ENCODE assay signal across 7 cellular contexts in the genomic region with DNA sequence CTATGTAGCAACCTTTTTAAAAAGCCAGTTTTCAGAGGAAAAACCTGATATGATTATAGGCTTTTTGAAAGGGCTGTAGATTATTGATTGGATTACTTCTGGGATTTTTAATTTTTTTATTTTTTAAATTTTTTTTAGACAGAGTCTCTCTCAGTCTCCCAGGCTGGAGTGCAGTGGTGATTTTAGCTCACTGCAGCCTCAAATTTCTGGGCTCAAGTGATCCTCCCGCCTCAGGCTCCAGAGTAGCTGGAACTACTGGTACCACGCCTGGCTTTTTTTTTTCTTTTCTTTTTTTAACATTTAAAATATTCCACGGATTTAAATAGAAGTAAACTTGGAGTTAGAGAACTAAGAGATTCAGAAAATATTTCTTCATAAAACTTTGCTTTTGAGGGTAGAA. TPM values are rescaled to one million over a fixed set of nuclear protein-coding genes. Genes with fewer than 3 reads are reported as not detected.
DNase-seq lines count a peak whose midpoint lies in the region; ATAC-seq, FAIRE-seq and TF ChIP-seq lines count a peak whose summit lies in the region.

No MANE protein-coding gene starts in this region.

- WGBS in H1 (ENCODE audit: extremely low coverage in 1 of 2, insufficient coverage in 1 of 2, insufficient read length in 1 of 2, insufficient replicate concordance in 2 of 2, low coverage in 1 of 2, low lambda C conversion rate in 2 of 2, missing lambda C conversion rate in 1 of 2), 2 experiments, result 89% methylated on average over 3 of the region's 3 CpGs; no CpG with 5 or more reads in 1 of the 2 experiments

- H2BK120ac ChIP-seq in H1 (replicated peaks; ENCODE audit: low read depth, low read length), result no peak overlapping the region

- peak overlapping the region; percentile 99 for H2AFZ ChIP-seq in PC-3 (ENCODE audit: low read length)
- H2AFZ ChIP-seq in H1 (ENCODE audit: low read length), result no peak overlapping the region

- H2BK12ac ChIP-seq in H1 (ENCODE audit: low read depth, low read length), result no peak overlapping the region

- no peak for TF ChIP-seq POLR2A in H1 (IDR thresholded peaks at IDR 0.05; ENCODE audit: control extremely low read depth in 1 of 2, low read depth in 2 of 2, low read length in 2 of 2)

- no peak overlapping the region for H3K56ac ChIP-seq in H1 (replicated peaks; ENCODE audit: insufficient read length, low read depth, low read length)

- intact Hi-C loops in PC-3 (cut with micrococcal nuclease), result no loop called here
- intact Hi-C loops in posterior cingulate gyrus (cut with DNase I), result loop anchor here (2.0 to 10.0 kb wide), 2 partner anchors 63 to 947 kb away; a partner anchor contains a TSS

- H3K79me2 ChIP-seq in PC-3 (ENCODE audit: low read length), result peaks cover 38% of the 10 kb centered on the region
- peaks cover 0 to 28% of the 10 kb centered on the region in 2 experiments; a peak in 2 of 4 replicates for H3K79me2 ChIP-seq in H1 (ENCODE audit: control insufficient read depth in 1 of 2, insufficient read depth in 2 of 2, low read length in 2 of 2)

- TF ChIP-seq EP300 in H1 (IDR thresholded peaks at IDR 0.05; ENCODE audit: borderline replicate concordance in 1 of 2, low read depth in 2 of 2, low read length in 2 of 2), result no peak

- no peak for ATAC-seq in PC-3
- no peak for ATAC-seq in GM18858 (IDR thresholded peaks at IDR 0.05; ENCODE audit: unreplicated experiment)

- H3F3A ChIP-seq in PC-3 (ENCODE audit: low read length, unreplicated experiment), result no peaks in the 10 kb centered on the region

- no peak overlapping the region for H2BK15ac ChIP-seq in H1 (ENCODE audit: low read length)

- H3K4me2 ChIP-seq in PC-3 (ENCODE audit: low read length) (peak overlapping the region; percentile 99), H1 (ENCODE audit: insufficient read depth in 1 of 2, low read depth in 2 of 2, low read length in 2 of 2) (peak overlapping the region; percentile 48 to 71; a peak in 3 of 4 replicates)

- no peak overlapping the region for H3K18ac ChIP-seq in H1 (ENCODE audit: extremely low read depth, low read length)

- peaks cover 6% of the 10 kb centered on the region for H3K79me1 ChIP-seq in H1 (ENCODE audit: low read depth, low read length)

- no peak for FAIRE-seq in H1 (lab: Jason Lieb, UNC)

- H3K9me3 ChIP-seq in PC-3 (ENCODE audit: low read length), result no peaks in the 10 kb centered on the region
- no peaks in the 10 kb centered on the region for H3K9me3 ChIP-seq in H1 (ENCODE audit: insufficient read depth in 2 of 2, low read depth in 1 of 2, low read length in 1 of 2)

- TF ChIP-seq RAD21 in H1 (IDR thresholded peaks at IDR 0.05 in 1 of 2, conservative IDR thresholded peaks at IDR 0.05 in 1 of 2; ENCODE audit: low read depth in 2 of 2, low read length in 2 of 2), result no peak

- POLR2A ChIA-PET in PC-3 (lab: Charles Lee; ENCODE audit: unreplicated experiment), result no interaction called here
- POLR2A ChIA-PET in H1 (lab: Charles Lee; ENCODE audit: partially characterized antibody), result interaction anchor here (0.6 to 2.3 kb wide), 4 partner anchors 9 to 1139 kb away, joined by 3 to 11 read pairs (median 4); no protein-coding TSS in a partner anchor

- no peaks in the 10 kb centered on the region for H3K9me2 ChIP-seq in PC-3 (replicated peaks; ENCODE audit: low read length)

- H3K9ac ChIP-seq in PC-3 (ENCODE audit: low read length) (peak overlapping the region; percentile 97), H1 (replicated peaks in 1 of 4; ENCODE audit: extremely low read depth in 1 of 4, low read depth in 3 of 4, low read length in 3 of 4) (no peak overlapping the region; a peak in 1 of 7 replicates)

- H3K23ac ChIP-seq in H1 (ENCODE audit: insufficient read length), result no peak overlapping the region

- H4K5ac ChIP-seq in H1 (ENCODE audit: insufficient read length, low read depth, low read length), result no peak overlapping the region

- H3K4me1 ChIP-seq in PC-3 (ENCODE audit: insufficient read depth, low read length) (peaks cover 6% of the 10 kb centered on the region), H1 (replicated peaks in 1 of 4; ENCODE audit: control insufficient read depth in 3 of 4, insufficient read depth in 4 of 4, low read length in 3 of 4) (no peaks in the 10 kb centered on the region)

- H3K27ac ChIP-seq in PC-3 (ENCODE audit: low read length), result no peak overlapping the region
- H3K27ac ChIP-seq in H1 (ENCODE audit: low read depth, low read length), result no peak overlapping the region

- H4K8ac ChIP-seq in H1 (ENCODE audit: extremely low read depth, insufficient read depth, low read length), result no peak overlapping the region

- no peaks in the 10 kb centered on the region for H4K20me1 ChIP-seq in PC-3 (ENCODE audit: low read length)
- peaks cover 0 to 2% of the 10 kb centered on the region in 2 experiments for H4K20me1 ChIP-seq in H1 (replicated peaks in 1 of 2; ENCODE audit: control insufficient read depth in 1 of 2, insufficient read depth in 2 of 2, low read length in 2 of 2)

- TF ChIP-seq CTCF in GM12875 (IDR thresholded peaks at IDR 0.05; ENCODE audit: borderline replicate concordance, insufficient read depth, low read depth, low read length), result no peak
- no peak for TF ChIP-seq CTCF in PC-3 (conservative IDR thresholded peaks at IDR 0.05; ENCODE audit: low read depth, low read length)
- TF ChIP-seq CTCF in H1 (IDR thresholded peaks at IDR 0.05; ENCODE audit: control extremely low read depth in 1 of 3, insufficient read depth in 1 of 3, low read depth in 1 of 3, low read length in 3 of 3), result no peak
- TF ChIP-seq CTCF in retinal pigment epithelial cell (conservative IDR thresholded peaks at IDR 0.05; ENCODE audit: low read depth, low read length), result no peak

- DNase-seq in PC-3 (peak; percentile 19), H1 (ENCODE audit: low read depth in 1 of 2, low spot score in 2 of 2) (no peak), retinal pigment epithelial cell (ENCODE audit: low read depth) (no peak), NCI-H69 (lab: John Stamatoyannopoulos, UW) (no peak), posterior cingulate gyrus (no peak)

- H2AK5ac ChIP-seq in H1 (ENCODE audit: low read depth, low read length), result no peak overlapping the region

- peaks cover 20% of the 10 kb centered on the region for H3K36me3 ChIP-seq in PC-3 (ENCODE audit: low read depth, low read length)
- H3K36me3 ChIP-seq in H1 (ENCODE audit: control insufficient read depth in 2 of 4, insufficient read depth in 4 of 4, low read length in 3 of 4), result peaks cover 2 to 41% (median 19%) of the 10 kb centered on the region in 4 experiments; a peak in 6 of 8 replicates

- no TSS peak for BruUV-seq in PC-3 (replicated peaks; lab: Mats Ljungman, UMichigan)

- no peaks in the 10 kb centered on the region for H3K27me3 ChIP-seq in PC-3 (ENCODE audit: low read length)
- no peaks in the 10 kb centered on the region for H3K27me3 ChIP-seq in H1 (replicated peaks in 1 of 4; ENCODE audit: control insufficient read depth in 3 of 4, extremely low read depth in 1 of 4, insufficient read depth in 3 of 4, low read length in 3 of 4)

- no peak overlapping the region for H4K91ac ChIP-seq in H1 (replicated peaks; ENCODE audit: insufficient read length, low read length)

- H2BK5ac ChIP-seq in H1 (ENCODE audit: low read depth, low read length), result no peak overlapping the region

- H3K14ac ChIP-seq in H1 (ENCODE audit: insufficient read length), result no peak overlapping the region

- H3K4ac ChIP-seq in H1 (replicated peaks; ENCODE audit: insufficient read length, low read depth, low read length), result no peak overlapping the region

- H3K4me3 ChIP-seq in GM12875 (ENCODE audit: low read depth, low read length) (peak overlapping the region; percentile 81), PC-3 (ENCODE audit: low read length) (peak overlapping the region; percentile 94), H1 (ENCODE audit: extremely low read depth in 1 of 4, insufficient read depth in 2 of 4, low read depth in 3 of 4, low read length in 4 of 4) (peak overlapping the region; percentile 93 to 97 (median 95); a peak in 7 of 8 replicates), retinal pigment epithelial cell (ENCODE audit: low read length) (peak overlapping the region; percentile 91)

- CTCF ChIA-PET in PC-3 (lab: Charles Lee), result no interaction called here
- CTCF ChIA-PET in H1 (lab: Charles Lee; ENCODE audit: partially characterized antibody), result interaction anchor here (1.0 to 1.3 kb wide), 3 partner anchors 11 to 31 kb away, joined by 3 to 4 read pairs (median 3); no protein-coding TSS in a partner anchor

- H2BK20ac ChIP-seq in H1 (ENCODE audit: low read length), result no peak overlapping the region

- H3K23me2 ChIP-seq in H1 (ENCODE audit: low read depth, low read length), result 0 out of 2 replicates have a peak, but pooled peaks cover 3% of the 10 kb centered on the region

TF ChIP-seq in H1, 55 proteins besides CTCF, POLR2A, EP300 and RAD21:
- TF ChIP-seq, protein P1, sequence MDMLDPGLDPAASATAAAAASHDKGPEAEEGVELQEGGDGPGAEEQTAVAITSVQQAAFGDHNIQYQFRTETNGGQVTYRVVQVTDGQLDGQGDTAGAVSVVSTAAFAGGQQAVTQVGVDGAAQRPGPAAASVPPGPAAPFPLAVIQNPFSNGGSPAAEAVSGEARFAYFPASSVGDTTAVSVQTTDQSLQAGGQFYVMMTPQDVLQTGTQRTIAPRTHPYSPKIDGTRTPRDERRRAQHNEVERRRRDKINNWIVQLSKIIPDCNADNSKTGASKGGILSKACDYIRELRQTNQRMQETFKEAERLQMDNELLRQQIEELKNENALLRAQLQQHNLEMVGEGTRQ (IDR thresholded peaks at IDR 0.05; ENCODE audit: low read length), result no peak
- TF ChIP-seq JUN (IDR thresholded peaks at IDR 0.05; ENCODE audit: low read depth, low read length) (no peak), RXRA (IDR thresholded peaks at IDR 0.05; ENCODE audit: insufficient read depth, low read depth, low read length) (no peak), HDAC6 (IDR thresholded peaks at IDR 0.05; ENCODE audit: low read depth, low read length) (no peak), ZNF274 (IDR thresholded peaks at IDR 0.05; ENCODE audit: borderline replicate concordance, extremely low read depth, low read length) (no peak)

RNA-seq across cellular contexts. Expression of a gene that starts 1.2 kb away (rescaled TPM):
- 81.1 and 85.9 TPM in 2 replicates for total RNA-seq in PC-3 (2014; rRNA removed)
- total RNA-seq in H1 (2021; fragmentation: NEBNext Ultra II Directional; extraction: Animal tissue kit (Norgen Biotek cat#: 25700)), result 71.5 and 75.2 TPM in 2 replicates
- polyA plus RNA-seq in H1 (2011; rRNA removed), result 10.2 and 18.1 TPM in 2 replicates
- 26.7 TPM for polyA plus RNA-seq in H1 (2011; cell fraction: cytosol; rRNA removed)
- 11.4 TPM for polyA plus RNA-seq in H1 (2011; cell fraction: nucleus; rRNA removed)
- 26.7 to 57.4 TPM (median 33.7 TPM) in 4 replicates for polyA plus RNA-seq in H1 (2012, experiment 1 of 2)
- 16.7 TPM for polyA plus RNA-seq in H1 (2012, experiment 2 of 2)
- 32.6 TPM for polyA plus RNA-seq in H1 (2013, experiment 1 of 2)
- 32.4 TPM for polyA plus RNA-seq in H1 (2013, experiment 2 of 2)
- 20.7 and 22.7 TPM in 2 replicates for polyA minus RNA-seq in H1 (2011; rRNA and poly(A)+ RNA removed)
- 22.7 TPM for polyA minus RNA-seq in H1 (2011; cell fraction: cytosol; rRNA and poly(A)+ RNA removed)
- polyA minus RNA-seq in H1 (2011; cell fraction: nucleus; rRNA and poly(A)+ RNA removed), result 85.0 TPM
